Comparison of ENCODE assay signal across 9 cellular contexts in genomic region chr7:116501425-116502167, GRCh38. TPM values are rescaled to one million over a fixed set of nuclear protein-coding genes. Genes with fewer than 3 reads are reported as not detected.
DNase-seq lines count a peak whose midpoint lies in the region; ATAC-seq and TF ChIP-seq lines count a peak whose summit lies in the region.
"Had no signal": no experiment of that assay in that cellular context is flagged by ENCODE, and none has a peak within 500 bp of the region (broad histone marks: within the 10 kb centered on the region; RNA-seq: fewer than 3 reads in every experiment).

No MANE protein-coding gene starts in this region.

- peaks cover 23 to 29% of the 10 kb centered on the region in 2 donors for H3K4me1 ChIP-seq in thyroid gland

- no peaks in the 10 kb centered on the region for H3K9me3 ChIP-seq in thyroid gland

- TF ChIP-seq CTCF in brain microvascular endothelial cell (IDR thresholded peaks at IDR 0.05; ENCODE audit: low read depth, low read length, missing control alignments): no peak
- TF ChIP-seq CTCF in thyroid gland (IDR thresholded peaks at IDR 0.05): no peak

- in situ Hi-C loops in brain microvascular endothelial cell (cut with HindIII; ENCODE audit: low pct_ligation_motif_present, low sequenced_read_pairs): no loop called here

- WGBS in thyroid gland, 2 donors: 72 to 81% methylated on average over 5 of the region's 5 CpGs

- H3K27me3 ChIP-seq in brain microvascular endothelial cell (replicated peaks): no peaks in the 10 kb centered on the region
- no peaks in the 10 kb centered on the region for H3K27me3 ChIP-seq in thyroid gland

- TF ChIP-seq POLR2A in thyroid gland (IDR thresholded peaks at IDR 0.05): no peak

- DNase-seq in HuH-7.5 (ENCODE audit: low spot score): peak; percentile 26
- DNase-seq in brain microvascular endothelial cell: peak; percentile 67
- DNase-seq in left lobe of liver (ENCODE audit: low spot score): peak; percentile 50
- no peak for DNase-seq in thyroid gland
- DNase-seq in NAMALWA (ENCODE audit: low spot score): no peak
- DNase-seq in NK-92 treated with Interleukin-12 subunit alpha and Interleukin-12 subunit beta, amount 100 ng/mL, for 24 hours (lab: John Stamatoyannopoulos, UW): no peak
- no peak for DNase-seq in HK-2 (ENCODE audit: unreplicated experiment)
- DNase-seq: effector CD4-positive, alpha-beta T cell had no signal

- intact Hi-C loops in thyroid gland (cut with DNase I): no loop called here

- H3K4me3 ChIP-seq in brain microvascular endothelial cell (ENCODE audit: low read depth, low read length) (peak overlapping the region; percentile 84), thyroid gland (replicated peaks in 1 of 3) (peak overlapping the region in 2 of 3 donors; percentile 87 to 94)

- H3K27ac ChIP-seq in brain microvascular endothelial cell (peak overlapping the region; percentile 47), thyroid gland (peak overlapping the region in 2 of 3 donors; percentile 97 to 98)

- H3K36me3 ChIP-seq in brain microvascular endothelial cell (replicated peaks) (peaks cover 4% of the 10 kb centered on the region), thyroid gland (no peaks in the 10 kb centered on the region)

- ATAC-seq in left lobe of liver (no peak), GM21526 (IDR thresholded peaks at IDR 0.05; ENCODE audit: low FRiP score, unreplicated experiment) (no peak)

RNA-seq across cellular contexts. Expression of gene CAV2, which starts 2.1 kb away (rescaled TPM):
- total RNA-seq in left lobe of liver (28.4 TPM), thyroid gland (100 to 1,000 TPM; 210 to 331 (median 239) TPM)

RNA-seq across cellular contexts. Expression of gene CAV1, which starts 23.2 kb away (rescaled TPM):
- 9.3 TPM for total RNA-seq in left lobe of liver
- total RNA-seq in thyroid gland: 100 to 1,000 TPM; 301 to 490 (median 321) TPM

Comparison
In these comparisons a context has a peak if more than half of its experiments do, and no peak if none do; other contexts are left out.
1. DNase-seq: peak in HuH-7.5 (single experiment), brain microvascular endothelial cell (single experiment) and left lobe of liver (single experiment); none in thyroid gland (0 of 2), NAMALWA (single experiment), NK-92 treated with Interleukin-12 subunit alpha and Interleukin-12 subunit beta, amount 100 ng/mL, for 24 hours (single experiment) and HK-2 (single experiment).
2. RNA of gene CAV1, which starts 23.2 kb away (total RNA-seq): 301 to 490 TPM in thyroid gland; 9.3 TPM in left lobe of liver (single experiment); every median in the first group is over 10 times any median in the second.